24 cellular contexts compared by ENCODE assay signal in the genomic region with DNA sequence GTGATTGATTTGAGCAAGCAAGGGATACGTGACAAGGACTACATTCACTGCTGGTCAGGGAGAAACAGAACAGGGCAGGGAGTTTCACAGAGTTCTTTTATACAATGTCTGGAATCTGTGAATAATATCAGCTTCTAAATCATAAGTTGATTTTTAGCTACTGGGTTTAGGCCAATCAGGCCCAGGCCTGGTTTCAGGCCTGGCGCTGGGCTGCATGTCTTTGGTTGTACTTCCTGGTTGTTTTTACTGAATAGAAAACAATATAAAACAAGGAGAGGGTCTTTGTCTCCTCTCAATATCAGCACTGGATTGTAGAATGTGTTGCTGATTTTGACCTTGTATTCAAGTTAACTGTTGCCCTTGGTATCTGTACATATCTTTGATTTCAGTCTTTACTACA. TPM values are rescaled to one million over a fixed set of nuclear protein-coding genes. Genes with fewer than 3 reads are reported as not detected.
DNase-seq lines count a peak whose midpoint lies in the region; ATAC-seq and TF ChIP-seq lines count a peak whose summit lies in the region.
"Had no signal": no experiment of that assay in that cellular context is flagged by ENCODE, and none has a peak within 500 bp of the region (broad histone marks: within the 10 kb centered on the region; RNA-seq: fewer than 3 reads in every experiment).

No MANE protein-coding gene starts in this region.

- H3K23ac ChIP-seq in neuronal stem cell (ENCODE audit: low read depth, low read length, poor library complexity), result no peak overlapping the region

- H3K18ac ChIP-seq in neuronal stem cell (ENCODE audit: low read length), result no peak overlapping the region

- H2AFZ ChIP-seq in Karpas-422 (ENCODE audit: low read length) (peak overlapping the region; percentile 41; the same call in 1 of the 2 replicates), SU-DHL-6 (ENCODE audit: low read depth, low read length, severe bottlenecking) (peak overlapping the region; percentile 41), neuronal stem cell (ENCODE audit: low read length) (peak overlapping the region; percentile 71)
- H2AFZ ChIP-seq: GM23338 had no signal

- H3K14ac ChIP-seq in neuronal stem cell (ENCODE audit: low read length), result no peak overlapping the region

- H3K27me3 ChIP-seq in Karpas-422 (ENCODE audit: low read length) (no peaks in the 10 kb centered on the region), SU-DHL-6 (ENCODE audit: low read length) (no peaks in the 10 kb centered on the region), neuronal stem cell (ENCODE audit: control insufficient read depth in 3 of 3, insufficient read depth in 3 of 3, low read depth in 1 of 3, low read length in 3 of 3) (no peaks in the 10 kb centered on the region)
- H3K27me3 ChIP-seq: BE2C; BLaER1 treated with 17β-estradiol and CSF1 and Interleukin-3, amounts not matched to agents 10 nM and 100 nM had no signal

- no peak overlapping the region for H2AK5ac ChIP-seq in neuronal stem cell (ENCODE audit: low read depth, low read length)

- H2BK12ac ChIP-seq in neuronal stem cell (ENCODE audit: low read length), result no peak overlapping the region

- H3K4me2 ChIP-seq in Karpas-422 (ENCODE audit: low read depth, low read length, poor library complexity, severe bottlenecking) (no peak overlapping the region), SU-DHL-6 (ENCODE audit: low read depth, low read length, poor library complexity, severe bottlenecking) (no peak overlapping the region), neuronal stem cell (ENCODE audit: insufficient read depth, low read length, poor library complexity, severe bottlenecking) (no peak overlapping the region)
- H3K4me2 ChIP-seq: A549; BLaER1 treated with 17β-estradiol and CSF1 and Interleukin-3, amounts not matched to agents 10 nM and 100 nM; GM23338 had no signal

- H3K4ac ChIP-seq in neuronal stem cell (ENCODE audit: low read length), result no peak overlapping the region

- no peaks in the 10 kb centered on the region for H3F3A ChIP-seq in SU-DHL-6 (ENCODE audit: insufficient read depth)

- no peak overlapping the region for H2BK5ac ChIP-seq in neuronal stem cell (ENCODE audit: low read length)

- intact Hi-C loops in posterior vena cava (cut with DNase I), result no loop called here

- H3K9ac ChIP-seq in Karpas-422 (ENCODE audit: low read length) (no peak overlapping the region), SU-DHL-6 (ENCODE audit: low read length) (no peak overlapping the region), neuronal stem cell (ENCODE audit: low read depth, low read length, poor library complexity) (no peak overlapping the region)
- H3K9ac ChIP-seq: BLaER1 treated with 17β-estradiol and CSF1 and Interleukin-3, amounts not matched to agents 10 nM and 100 nM had no signal

- H3K79me1 ChIP-seq in neuronal stem cell (ENCODE audit: low read depth, low read length), result no peaks in the 10 kb centered on the region

- TF ChIP-seq CTCF in SU-DHL-6 (IDR thresholded peaks at IDR 0.05; ENCODE audit: insufficient read depth, low read length, poor library complexity, severe bottlenecking), result no peak

- no peaks in the 10 kb centered on the region for H3K79me2 ChIP-seq in Karpas-422 (ENCODE audit: low read length)
- no peaks in the 10 kb centered on the region for H3K79me2 ChIP-seq in SU-DHL-6 (ENCODE audit: insufficient read depth, low read length)

- WGBS in neuronal stem cell (ENCODE audit: extremely low coverage in 2 of 2, insufficient read length in 2 of 2, insufficient replicate concordance in 1 of 2), 2 donors, result no CpG with 5 or more reads among the region's 2 CpGs

- H2BK120ac ChIP-seq in neuronal stem cell (ENCODE audit: low read depth, low read length), result no peak overlapping the region

- DNase-seq in Karpas-422, result no peak
- DNase-seq in neuronal stem cell (ENCODE audit: low spot score), result no peak
- DNase-seq in posterior vena cava (ENCODE audit: low spot score), result peak; percentile 24
- no peak for DNase-seq in GM03348 (ENCODE audit: low spot score)
- DNase-seq: 8988T; ACHN; AML-193; CD4-positive, alpha-beta T cell; CD8-positive, alpha-beta memory T cell; DMS 273 treated with DMSO at 0.1 percent for 48 hours; DMS79; EL; GDM1; H9 had no signal

- ATAC-seq in GM21717 (IDR thresholded peaks at IDR 0.05; ENCODE audit: unreplicated experiment) (no peak), HG03025 (IDR thresholded peaks at IDR 0.05; ENCODE audit: low FRiP score, unreplicated experiment) (no peak)
- ATAC-seq: A549, GM23338, HCT116 had no signal

- H2BK15ac ChIP-seq in neuronal stem cell (ENCODE audit: low read length), result no peak overlapping the region

- H4K8ac ChIP-seq in neuronal stem cell (ENCODE audit: low read depth, low read length), result no peak overlapping the region

- H4K91ac ChIP-seq in neuronal stem cell (ENCODE audit: low read depth, low read length, poor library complexity), result no peak overlapping the region

- H3K36me3 ChIP-seq in Karpas-422 (ENCODE audit: insufficient read depth, low read length) (no peaks in the 10 kb centered on the region), SU-DHL-6 (ENCODE audit: low read length) (no peaks in the 10 kb centered on the region), neuronal stem cell (replicated peaks in 1 of 2; ENCODE audit: control insufficient read depth in 2 of 2, insufficient read depth in 2 of 2, low read length in 2 of 2) (no peaks in the 10 kb centered on the region)
- H3K36me3 ChIP-seq: BE2C; BLaER1 treated with 17β-estradiol and CSF1 and Interleukin-3, amounts not matched to agents 10 nM and 100 nM had no signal

- H4K20me1 ChIP-seq in Karpas-422 (ENCODE audit: insufficient read depth, low read depth, low read length) (no peaks in the 10 kb centered on the region), SU-DHL-6 (ENCODE audit: low read depth, low read length) (no peaks in the 10 kb centered on the region)
- H4K20me1 ChIP-seq: BLaER1 treated with 17β-estradiol and CSF1 and Interleukin-3, amounts not matched to agents 10 nM and 100 nM had no signal

- no peaks in the 10 kb centered on the region for H3K9me2 ChIP-seq in Karpas-422 (replicated peaks; ENCODE audit: insufficient read depth, low read length)
- no peaks in the 10 kb centered on the region for H3K9me2 ChIP-seq in SU-DHL-6 (replicated peaks; ENCODE audit: insufficient read depth, low read length)

- H3K4me1 ChIP-seq in Karpas-422 (ENCODE audit: low read length), result no peaks in the 10 kb centered on the region
- H3K4me1 ChIP-seq in neuronal stem cell (ENCODE audit: control insufficient read depth in 2 of 2, insufficient read depth in 1 of 2, low read depth in 1 of 2, low read length in 2 of 2), result no peaks in the 10 kb centered on the region
- H3K4me1 ChIP-seq: A549, BE2C had no signal

- H3K4me3 ChIP-seq in Karpas-422 (ENCODE audit: low read length) (no peak overlapping the region), SU-DHL-6 (ENCODE audit: insufficient read depth, low read length, poor library complexity, severe bottlenecking) (no peak overlapping the region), neuronal stem cell (ENCODE audit: low read length in 2 of 2) (no peak overlapping the region)
- H3K4me3 ChIP-seq: A549; BLaER1 treated with 17β-estradiol and CSF1 and Interleukin-3, amounts not matched to agents 10 nM and 100 nM; GM23338 had no signal

- H3K27ac ChIP-seq in Karpas-422 (ENCODE audit: low read length) (no peak overlapping the region), SU-DHL-6 (ENCODE audit: low read depth, low read length) (no peak overlapping the region), neuronal stem cell (replicated peaks; ENCODE audit: low read length) (no peak overlapping the region)
- H3K27ac ChIP-seq: A549; BLaER1 treated with 17β-estradiol and CSF1 and Interleukin-3, amounts not matched to agents 10 nM and 100 nM had no signal

- H3K9me3 ChIP-seq in Karpas-422 (ENCODE audit: low read length) (no peaks in the 10 kb centered on the region), SU-DHL-6 (ENCODE audit: insufficient read depth, low read length) (no peaks in the 10 kb centered on the region), neuronal stem cell (replicated peaks in 1 of 2; ENCODE audit: control insufficient read depth in 2 of 2, insufficient read depth in 1 of 2, low read depth in 1 of 2, low read length in 2 of 2) (no peaks in the 10 kb centered on the region)
- H3K9me3 ChIP-seq: A549; BE2C; BLaER1 treated with 17β-estradiol and CSF1 and Interleukin-3, amounts not matched to agents 10 nM and 100 nM had no signal

RNA-seq across cellular contexts. Expression of a gene that starts 0.9 kb away (rescaled TPM):
- total RNA-seq in Karpas-422 (2014; rRNA removed; shearing (Covaris generic); ENCODE audit: low replicate concordance), result not detected in 2 replicates
- not detected for polyA plus RNA-seq in neuronal stem cell (2013, experiment 1 of 2)
- not detected for polyA plus RNA-seq in neuronal stem cell (2013, experiment 2 of 2)
- 1 to 10 TPM in 1 of 2 donors, not detected in 1; 3.3 TPM for total RNA-seq in posterior vena cava
- total RNA-seq: CD4-positive, alpha-beta T cell; CD8-positive, alpha-beta memory T cell; GM23338; H4; H9 had no signal
- polyA plus RNA-seq: A549; CD14-positive monocyte; CD8-positive, alpha-beta memory T cell; GM23338 had no signal

RNA-seq across cellular contexts. Expression of a gene that starts 39.2 kb away (rescaled TPM):
- not detected in 2 replicates for total RNA-seq in Karpas-422 (2014; rRNA removed; shearing (Covaris generic); ENCODE audit: low replicate concordance)
- polyA plus RNA-seq in neuronal stem cell (2013, experiment 1 of 2), result not detected
- polyA plus RNA-seq in neuronal stem cell (2013, experiment 2 of 2), result not detected
- total RNA-seq in posterior vena cava, result not detected
- total RNA-seq: CD4-positive, alpha-beta T cell; CD8-positive, alpha-beta memory T cell; GM23338; H4; H9 had no signal
- polyA plus RNA-seq: A549; CD14-positive monocyte; CD8-positive, alpha-beta memory T cell; GM23338 had no signal

RNA-seq across cellular contexts. Expression of a gene that starts 45.0 kb away (rescaled TPM):
- total RNA-seq in Karpas-422 (2014; rRNA removed; shearing (Covaris generic); ENCODE audit: low replicate concordance), result 5.3 and 10.8 TPM in 2 replicates
- polyA plus RNA-seq in neuronal stem cell (2013, experiment 1 of 2), result 2.5 TPM
- 2.8 TPM for polyA plus RNA-seq in neuronal stem cell (2013, experiment 2 of 2)
- total RNA-seq in posterior vena cava, result 10 to 100 TPM; 15.1 to 15.6 TPM
